In genomic region chr17:16971458-16972338, GRCh38 we compare ENCODE assay signal across 16 cellular contexts. TPM values are rescaled to one million over a fixed set of nuclear protein-coding genes. Genes with fewer than 3 reads are reported as not detected.
DNase-seq lines count a peak whose midpoint lies in the region; ATAC-seq and TF ChIP-seq lines count a peak whose summit lies in the region.
"Had no signal": no experiment of that assay in that cellular context is flagged by ENCODE, and none has a peak within 500 bp of the region (broad histone marks: within the 10 kb centered on the region; RNA-seq: fewer than 3 reads in every experiment).

Gene TNFRSF13B (minus strand): TSS chr17:16972118. CDS start chr17:16972075, 43 bp downstream.

- no peak within 1 kb of the TSS for H3K4me3 Mint-ChIP-seq in stimulated activated naive CD8-positive, alpha-beta T cell treated with anti-CD3 and anti-CD28 coated beads, Interleukin-15, amount 100 ng/mL, for 72 hours
- H3K4me3 Mint-ChIP-seq: activated T-helper 1 cell treated with anti-CD3 and anti-CD28 coated beads, Interleukin-12 subunit alpha, Interleukin-12 subunit beta, Interleukin-2, Interleukin-4 antibody, amounts not matched to agents 30 ng/mL and 10 ng/mL and 1 ng/mL, durations not matched to agents 14 hours and 24 hours and 36 hours had no signal

- no peaks in the 10 kb centered on the region for H3K9me3 ChIP-seq in upper lobe of right lung
- H3K9me3 ChIP-seq: A549 had no signal

- peaks cover 16% of the 10 kb centered on the region for H3K27me3 Mint-ChIP-seq in stimulated activated naive CD8-positive, alpha-beta T cell treated with anti-CD3 and anti-CD28 coated beads, Interleukin-15, amount 100 ng/mL, for 72 hours

- no peaks in the 10 kb centered on the region for H3K4me1 ChIP-seq in upper lobe of right lung

- DNase-seq in stimulated activated naive CD8-positive, alpha-beta T cell treated with anti-CD3 and anti-CD28 coated beads, Interleukin-15, Interleukin-2, amounts not matched to agents 100 U/mL and 50 U/mL, for 24 hours = no peak
- DNase-seq in stimulated activated naive CD8-positive, alpha-beta T cell treated with anti-CD3 and anti-CD28 coated beads, Interleukin-15, amount 100 ng/mL, for 72 hours = no peak
- DNase-seq in RPMI8226 (peak; percentile 70), upper lobe of right lung (no peak), cardiac septum (ENCODE audit: low spot score) (no peak), SHP77 (lab: John Stamatoyannopoulos, UW) (no peak), NCI-H1436 (lab: John Stamatoyannopoulos, UW) (no peak)
- DNase-seq: brain microvascular endothelial cell, GM23248, NCI-H2029 treated with DMSO at 0.1 percent for 48 hours had no signal

- no peak for TF ChIP-seq CTCF in upper lobe of right lung (IDR thresholded peaks at IDR 0.05)

- no peaks in the 10 kb centered on the region for H3K27me3 ChIP-seq in upper lobe of right lung

- peaks cover 18% of the 10 kb centered on the region for H3K4me1 Mint-ChIP-seq in stimulated activated naive CD8-positive, alpha-beta T cell treated with anti-CD3 and anti-CD28 coated beads, Interleukin-15, amount 100 ng/mL, for 72 hours

- H3K4me3 ChIP-seq in upper lobe of right lung = no peak within 1 kb of the TSS
- H3K4me3 ChIP-seq: A549, GM23248 had no signal

- no peak within 1 kb of the TSS for H3K27ac ChIP-seq in upper lobe of right lung
- H3K27ac ChIP-seq: A549, brain microvascular endothelial cell, epithelial cell of prostate, GM23248 had no signal

- intact Hi-C loops in upper lobe of right lung (cut with DNase I) (no loop called here), cardiac septum (cut with DNase I) (no loop called here)

- H3K9me3 Mint-ChIP-seq in stimulated activated naive CD8-positive, alpha-beta T cell treated with anti-CD3 and anti-CD28 coated beads, Interleukin-15, amount 100 ng/mL, for 72 hours = no peaks in the 10 kb centered on the region
- H3K9me3 Mint-ChIP-seq: activated T-helper 1 cell treated with anti-CD3 and anti-CD28 coated beads, Interleukin-12 subunit alpha, Interleukin-12 subunit beta, Interleukin-2, Interleukin-4 antibody, amounts not matched to agents 30 ng/mL and 10 ng/mL and 1 ng/mL, durations not matched to agents 14 hours and 24 hours and 36 hours had no signal

- ATAC-seq in stimulated activated naive CD8-positive, alpha-beta T cell treated with anti-CD3 and anti-CD28 coated beads, Interleukin-15, Interleukin-2, amounts not matched to agents 100 U/mL and 50 U/mL, for 24 hours = peak; percentile 25
- no peak for ATAC-seq in stimulated activated naive CD8-positive, alpha-beta T cell treated with anti-CD3 and anti-CD28 coated beads, Interleukin-15, amount 100 ng/mL, for 72 hours
- ATAC-seq in HG02610 (IDR thresholded peaks at IDR 0.05; ENCODE audit: unreplicated experiment) (peak; percentile 35), upper lobe of right lung (peak; percentile 26)

- H3K36me3 ChIP-seq in upper lobe of right lung = no peaks in the 10 kb centered on the region
- H3K36me3 ChIP-seq: brain microvascular endothelial cell had no signal

- peak within 1 kb of the TSS in 1 of 2 donors; percentile 14 for H3K27ac Mint-ChIP-seq in stimulated activated naive CD8-positive, alpha-beta T cell treated with anti-CD3 and anti-CD28 coated beads, Interleukin-15, amount 100 ng/mL, for 72 hours
- H3K27ac Mint-ChIP-seq: activated T-helper 1 cell treated with anti-CD3 and anti-CD28 coated beads, Interleukin-12 subunit alpha, Interleukin-12 subunit beta, Interleukin-2, Interleukin-4 antibody, amounts not matched to agents 30 ng/mL and 10 ng/mL and 1 ng/mL, durations not matched to agents 14 hours and 24 hours and 36 hours had no signal

RNA-seq across cellular contexts. Expression of gene TNFRSF13B, which starts in this region (rescaled TPM):
- total RNA-seq in upper lobe of right lung (not detected), cardiac septum (not detected)
- total RNA-seq: activated T-helper 1 cell treated with anti-CD3 and anti-CD28 coated beads, Interleukin-12 subunit alpha, Interleukin-12 subunit beta, Interleukin-2, Interleukin-4 antibody, amounts not matched to agents 30 ng/mL and 10 ng/mL and 1 ng/mL, durations not matched to agents 14 hours and 24 hours and 36 hours; GM23248; RPMI7951; skeletal muscle tissue had no signal

Comparison
In these comparisons a context has a peak if more than half of its experiments do, and no peak if none do; other contexts are left out.
1. Peak in ATAC-seq in upper lobe of right lung; RNA of the gene not detected or under 1 TPM.